ENCODE assay signal across 10 cellular contexts in the genomic region with DNA sequence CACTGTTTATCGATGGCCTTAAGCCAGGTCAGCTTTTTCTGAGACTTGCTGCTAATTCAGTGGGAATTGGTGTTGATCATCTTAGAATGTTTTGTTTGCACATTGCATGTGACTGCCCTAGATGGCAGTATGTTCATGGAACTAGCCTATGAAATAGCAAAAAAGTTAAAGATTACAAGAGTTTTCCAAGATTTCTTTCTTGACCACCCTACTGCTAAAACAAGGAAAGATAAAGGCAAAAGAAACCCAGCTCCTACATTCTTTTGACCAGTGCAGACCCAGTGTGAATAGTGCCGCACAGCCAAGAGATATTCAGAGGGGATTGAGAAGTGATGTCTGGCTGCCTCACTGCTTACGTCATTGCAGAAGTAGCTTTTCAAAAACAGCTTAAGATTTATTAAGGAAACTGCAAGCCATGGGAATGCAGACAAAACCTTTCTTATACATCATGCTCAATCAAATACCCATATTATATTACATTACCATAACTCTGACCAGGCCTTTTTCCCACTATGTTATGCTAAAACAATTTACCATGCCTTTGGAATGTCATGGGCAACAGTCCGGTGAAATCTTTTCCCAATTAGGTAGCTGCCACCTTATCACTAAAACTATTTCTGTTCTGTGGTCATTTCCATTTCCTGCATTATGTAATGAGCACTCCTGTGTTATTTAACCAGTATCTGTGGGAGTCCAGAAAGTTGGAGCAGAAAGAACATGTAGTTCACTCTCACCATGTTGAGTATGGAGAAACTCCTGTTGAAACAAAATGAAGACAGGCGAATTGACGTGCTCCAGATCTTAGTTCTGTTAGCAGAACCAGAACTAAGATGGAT. TPM values are rescaled to one million over a fixed set of nuclear protein-coding genes. Genes with fewer than 3 reads are reported as not detected.
DNase-seq lines count a peak whose midpoint lies in the region; ATAC-seq and TF ChIP-seq lines count a peak whose summit lies in the region.
"Had no signal": no experiment of that assay in that cellular context is flagged by ENCODE, and none has a peak within 500 bp of the region (broad histone marks: within the 10 kb centered on the region; RNA-seq: fewer than 3 reads in every experiment).

No MANE protein-coding gene starts in this region.

- intact Hi-C loops in natural killer cell (cut with micrococcal nuclease) = loop anchor here (5.0 kb wide), 1 partner anchor 323 kb away; a partner anchor contains a TSS

- no peak overlapping the region for H3K9ac ChIP-seq in mucosa of rectum (ENCODE audit: low read depth in 1 of 2, low read length in 2 of 2)

- H3K4me3 Mint-ChIP-seq in natural killer cell = no peak overlapping the region
- H3K4me3 Mint-ChIP-seq in natural killer cell treated with Interleukin-12 subunit alpha and Interleukin-12 subunit beta and Interleukin-15 and Interleukin-18, amount 100 ng/mL, for 72 hours = no peak overlapping the region
- H3K4me3 Mint-ChIP-seq: CD4-positive, CD25-positive, alpha-beta regulatory T cell had no signal

- H3K9me3 Mint-ChIP-seq in natural killer cell = no peaks in the 10 kb centered on the region
- H3K9me3 Mint-ChIP-seq in natural killer cell treated with Interleukin-12 subunit alpha and Interleukin-12 subunit beta and Interleukin-15 and Interleukin-18, amount 100 ng/mL, for 72 hours = no peaks in the 10 kb centered on the region
- H3K9me3 Mint-ChIP-seq: CD4-positive, CD25-positive, alpha-beta regulatory T cell had no signal

- peak overlapping the region; percentile 10 to 31 for H3K27ac Mint-ChIP-seq in natural killer cell
- no peak overlapping the region for H3K27ac Mint-ChIP-seq in natural killer cell treated with Interleukin-12 subunit alpha and Interleukin-12 subunit beta and Interleukin-15 and Interleukin-18, amount 100 ng/mL, for 72 hours
- H3K27ac Mint-ChIP-seq: CD4-positive, CD25-positive, alpha-beta regulatory T cell had no signal

- no peaks in the 10 kb centered on the region for H3K9me3 ChIP-seq in mucosa of rectum (ENCODE audit: control insufficient read depth in 2 of 2, low read length in 2 of 2)

- H3K36me3 ChIP-seq in mucosa of rectum (ENCODE audit: control insufficient read depth in 2 of 2, insufficient read depth in 2 of 2, low read length in 2 of 2) = no peaks in the 10 kb centered on the region

- H3K4me1 Mint-ChIP-seq in natural killer cell = peaks cover 69 to 77% of the 10 kb centered on the region in 2 donors
- peaks cover 38 to 54% of the 10 kb centered on the region in 2 donors for H3K4me1 Mint-ChIP-seq in natural killer cell treated with Interleukin-12 subunit alpha and Interleukin-12 subunit beta and Interleukin-15 and Interleukin-18, amount 100 ng/mL, for 72 hours (ENCODE audit: low read depth in 2 of 2)

- H3K27ac ChIP-seq in mucosa of rectum (ENCODE audit: low read depth in 2 of 2, low read length in 2 of 2) = peak overlapping the region; percentile 36 to 46

- DNase-seq in natural killer cell (no peak), dedifferentiated amniotic fluid mesenchymal stem cell (ENCODE audit: extremely low spot score) (peak; percentile 84)
- DNase-seq in natural killer cell treated with Interleukin-12 subunit alpha and Interleukin-12 subunit beta and Interleukin-15 and Interleukin-18, amount 100 ng/mL, for 72 hours (ENCODE audit: low spot score) = no peak
- DNase-seq in activated CD4-positive, alpha-beta T cell treated with anti-CD3 and anti-CD28 coated beads for 4 hours = no peak
- DNase-seq: CD4-positive, CD25-positive, alpha-beta regulatory T cell; NCI-H345 had no signal

- peaks cover 0 to 4% of the 10 kb centered on the region in 2 donors for H3K4me1 ChIP-seq in mucosa of rectum (ENCODE audit: control insufficient read depth in 2 of 2, insufficient read depth in 2 of 2, low read length in 2 of 2)

- no peaks in the 10 kb centered on the region for H3K27me3 Mint-ChIP-seq in natural killer cell (ENCODE audit: low read depth in 2 of 2)
- H3K27me3 Mint-ChIP-seq in natural killer cell treated with Interleukin-12 subunit alpha and Interleukin-12 subunit beta and Interleukin-15 and Interleukin-18, amount 100 ng/mL, for 72 hours = no peaks in the 10 kb centered on the region

- ATAC-seq in natural killer cell (no peak), GM21526 (IDR thresholded peaks at IDR 0.05; ENCODE audit: low FRiP score, unreplicated experiment) (no peak), HG02852 (IDR thresholded peaks at IDR 0.05; ENCODE audit: unreplicated experiment) (no peak), GM19324 (IDR thresholded peaks at IDR 0.05; ENCODE audit: low FRiP score, unreplicated experiment) (no peak)
- ATAC-seq in natural killer cell treated with Interleukin-12 subunit alpha and Interleukin-12 subunit beta and Interleukin-15 and Interleukin-18, amount 100 ng/mL, for 72 hours = no peak

- no peak overlapping the region for H3K4me3 ChIP-seq in mucosa of rectum (ENCODE audit: low read length in 2 of 2)

- no peaks in the 10 kb centered on the region for H3K27me3 ChIP-seq in mucosa of rectum (ENCODE audit: control insufficient read depth in 2 of 2, insufficient read depth in 2 of 2, low read length in 2 of 2)

- TF ChIP-seq CTCF in natural killer cell (IDR thresholded peaks at IDR 0.05) = no peak

- no peaks in the 10 kb centered on the region for H3K36me3 Mint-ChIP-seq in natural killer cell
- H3K36me3 Mint-ChIP-seq in natural killer cell treated with Interleukin-12 subunit alpha and Interleukin-12 subunit beta and Interleukin-15 and Interleukin-18, amount 100 ng/mL, for 72 hours = no peaks in the 10 kb centered on the region

RNA-seq across cellular contexts. Expression of a gene that starts 6.0 kb away (rescaled TPM):
- 10 to 100 TPM; 63.3 to 93.4 (median 64.0) TPM for total RNA-seq in natural killer cell
- total RNA-seq in natural killer cell treated with Interleukin-12 subunit alpha and Interleukin-12 subunit beta and Interleukin-15 and Interleukin-18, amount 100 ng/mL, for 72 hours = 10 to 100 TPM; 12.2 to 13.6 TPM

Comparison
In these comparisons a context has a peak if more than half of its experiments do, and no peak if none do; other contexts are left out.
1. H3K27ac Mint-ChIP-seq: peak in natural killer cell (2 of 2); none in natural killer cell treated with Interleukin-12 subunit alpha and Interleukin-12 subunit beta and Interleukin-15 and Interleukin-18, amount 100 ng/mL, for 72 hours (0 of 2).
2. RNA of a gene that starts 6.0 kb away (total RNA-seq): 63.3 to 93.4 TPM in natural killer cell; 12.2 to 13.6 TPM in natural killer cell treated with Interleukin-12 subunit alpha and Interleukin-12 subunit beta and Interleukin-15 and Interleukin-18, amount 100 ng/mL, for 72 hours; every median in the first group is over 4 times any median in the second.